Comparison of ENCODE assay signal across 9 cellular contexts in the genomic region with DNA sequence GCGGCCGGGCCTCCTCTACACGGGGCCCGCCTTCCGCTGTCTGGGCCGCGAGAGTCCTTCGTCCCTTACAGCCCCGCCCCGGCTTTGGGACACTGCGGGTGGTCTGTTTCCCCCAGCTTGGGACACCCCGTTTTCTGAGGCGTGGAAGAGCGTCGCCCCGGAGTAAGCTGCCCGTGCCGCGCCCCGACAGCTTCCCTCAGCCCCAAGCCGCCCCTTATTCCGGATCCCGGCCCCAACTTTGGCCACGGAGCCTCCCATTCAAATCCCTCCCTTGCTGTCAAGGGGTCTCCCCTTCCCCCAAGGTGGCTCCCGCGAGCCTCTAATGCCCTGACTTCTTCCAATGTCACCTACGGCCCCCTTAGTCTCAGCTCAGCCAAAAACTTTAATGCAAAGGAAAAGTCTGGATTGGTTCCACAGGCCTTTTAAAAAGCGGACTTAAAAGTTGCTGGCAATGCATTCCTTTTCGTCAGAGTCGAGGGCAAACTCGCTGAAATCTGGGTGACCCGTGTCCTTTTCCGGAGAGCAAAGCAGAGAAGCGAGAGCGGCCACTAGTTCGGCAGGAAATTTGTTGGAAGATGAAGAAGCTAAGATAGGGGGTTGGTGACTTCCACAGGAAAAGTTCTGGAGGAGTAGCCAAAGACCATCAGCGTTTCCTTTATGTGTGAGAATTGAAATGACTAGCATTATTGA. TPM values are rescaled to one million over a fixed set of nuclear protein-coding genes. Genes with fewer than 3 reads are reported as not detected.
DNase-seq lines count a peak whose midpoint lies in the region; ATAC-seq, FAIRE-seq and TF ChIP-seq lines count a peak whose summit lies in the region.
"Had no signal": no experiment of that assay in that cellular context is flagged by ENCODE, and none has a peak within 500 bp of the region (broad histone marks: within the 10 kb centered on the region; RNA-seq: fewer than 3 reads in every experiment).

No MANE protein-coding gene starts in this region.

- intact Hi-C loops in sigmoid colon (cut with DNase I), result no loop called here

- H3K36me3 ChIP-seq in adipocyte (ENCODE audit: control insufficient read depth, insufficient read depth, low read length, severe bottlenecking) (no peaks in the 10 kb centered on the region), hepatocyte (replicated peaks; ENCODE audit: insufficient read depth, low read depth) (no peaks in the 10 kb centered on the region), sigmoid colon (no peaks in the 10 kb centered on the region)

- H3K9me2 ChIP-seq in hepatocyte (replicated peaks; ENCODE audit: insufficient read depth), result no peaks in the 10 kb centered on the region

- FAIRE-seq in urothelium cell line (lab: Jason Lieb, UNC), result no peak

- under 1% methylated on average over 27 of the region's 37 CpGs for WGBS in hepatocyte (ENCODE audit: low lambda C conversion rate, missing lambda C conversion rate)
- 0 to 1% methylated on average over 37 of the region's 37 CpGs for WGBS in sigmoid colon, 2 donors

- peak overlapping the region; percentile 97 for H3K9ac ChIP-seq in adipocyte (ENCODE audit: low read length)

- ATAC-seq in GM21723 (IDR thresholded peaks at IDR 0.05; ENCODE audit: unreplicated experiment), result no peak

- H3K9me3 ChIP-seq in adipocyte (ENCODE audit: control insufficient read depth, low read length) (no peaks in the 10 kb centered on the region), hepatocyte (ENCODE audit: low read depth) (no peaks in the 10 kb centered on the region), sigmoid colon (no peaks in the 10 kb centered on the region)

- H3K27ac ChIP-seq in hepatocyte, result peak overlapping the region; percentile 94
- peak overlapping the region; percentile 97 to 99 (median 99) for H3K27ac ChIP-seq in sigmoid colon

- peak overlapping the region; percentile 66 for H2AFZ ChIP-seq in hepatocyte

- peak overlapping the region; percentile 96 for H3K4me3 ChIP-seq in adipocyte (ENCODE audit: low read length)
- peak overlapping the region; percentile 98 for H3K4me3 ChIP-seq in hepatocyte
- H3K4me3 ChIP-seq in sigmoid colon, result peak overlapping the region; percentile 55 to 100 (median 98)

- H4K20me1 ChIP-seq in hepatocyte (ENCODE audit: insufficient read depth, poor library complexity, severe bottlenecking), result peaks cover 17% of the 10 kb centered on the region

- TF ChIP-seq POLR2A in sigmoid colon (IDR thresholded peaks at IDR 0.05), result no peak

- peaks cover 8% of the 10 kb centered on the region for H3K4me1 ChIP-seq in adipocyte (ENCODE audit: control insufficient read depth, insufficient read depth, low read length)
- peaks cover 23% of the 10 kb centered on the region for H3K4me1 ChIP-seq in hepatocyte (ENCODE audit: insufficient read depth)
- H3K4me1 ChIP-seq in sigmoid colon, result peaks cover 0 to 43% (median 34%) of the 10 kb centered on the region in 4 donors

- DNase-seq in EH (ENCODE audit: low read depth), result peak; percentile 68
- DNase-seq in HK-2 (ENCODE audit: unreplicated experiment), result peak; percentile 35
- DNase-seq in adipocyte (ENCODE audit: low read depth), result peak; percentile 79
- peak; percentile 34 for DNase-seq in hepatocyte (ENCODE audit: low spot score)
- DNase-seq in sigmoid colon, result peak; percentile 73
- no peak for DNase-seq in NCI-H146 treated with DMSO at 0.1 percent for 48 hours (lab: John Stamatoyannopoulos, UW; ENCODE audit: unreplicated experiment)
- no peak for DNase-seq in urothelium cell line (ENCODE audit: low spot score)

- TF ChIP-seq CTCF in hepatocyte (IDR thresholded peaks at IDR 0.05; ENCODE audit: poor library complexity), result no peak
- no peak for TF ChIP-seq CTCF in sigmoid colon (IDR thresholded peaks at IDR 0.05)

- TF ChIP-seq EP300 in sigmoid colon (IDR thresholded peaks at IDR 0.05), result no peak

- H3K27me3 ChIP-seq in adipocyte (replicated peaks; ENCODE audit: control insufficient read depth, insufficient read depth, low read length) (no peaks in the 10 kb centered on the region), hepatocyte (no peaks in the 10 kb centered on the region), sigmoid colon (no peaks in the 10 kb centered on the region)

- H3K4me2 ChIP-seq in hepatocyte, result peak overlapping the region; percentile 87

- H3K79me2 ChIP-seq in hepatocyte, result peaks cover 53% of the 10 kb centered on the region

RNA-seq across cellular contexts. Expression of gene EXOSC2, which starts 19.9 kb away (rescaled TPM):
- total RNA-seq in hepatocyte (19.5 and 24.3 TPM in 2 replicates), sigmoid colon (10 to 100 TPM in 3 of 4 donors, 1 to 10 TPM in 1; 8.6 to 19.3 (median 15.1) TPM)
- polyA plus RNA-seq in hepatocyte (10.7 and 13.0 TPM in 2 replicates), sigmoid colon (10 to 100 TPM in 1 of 3 donors, 1 to 10 TPM in 2; 6.6 to 24.1 (median 9.5) TPM)

RNA-seq across cellular contexts. Expression of gene PRDM12, which starts 49.0 kb away (rescaled TPM):
- total RNA-seq in hepatocyte (not detected in 2 replicates), sigmoid colon (not detected)
- polyA plus RNA-seq in hepatocyte (not detected in 2 replicates), sigmoid colon (not detected)
- total RNA-seq: T-helper 2 cell treated with Interferon-gamma antibody and Interleukin-4, amounts not matched to agents 100 ng/mL and 5 ng/mL, for 36 hours had no signal

Comparison
In these comparisons a context has a peak if more than half of its experiments do, and no peak if none do; other contexts are left out.
1. DNase-seq: peak in EH (single experiment), HK-2 (single experiment), adipocyte (single experiment), hepatocyte (single experiment) and sigmoid colon (single experiment); none in NCI-H146 treated with DMSO at 0.1 percent for 48 hours (single experiment) and urothelium cell line (single experiment).
2. Peak in every context shown above with its lines, with median percentiles within 50 percentile points of each other: H3K4me3 ChIP-seq.